ENCODE assay signal across 10 cellular contexts in the genomic region with DNA sequence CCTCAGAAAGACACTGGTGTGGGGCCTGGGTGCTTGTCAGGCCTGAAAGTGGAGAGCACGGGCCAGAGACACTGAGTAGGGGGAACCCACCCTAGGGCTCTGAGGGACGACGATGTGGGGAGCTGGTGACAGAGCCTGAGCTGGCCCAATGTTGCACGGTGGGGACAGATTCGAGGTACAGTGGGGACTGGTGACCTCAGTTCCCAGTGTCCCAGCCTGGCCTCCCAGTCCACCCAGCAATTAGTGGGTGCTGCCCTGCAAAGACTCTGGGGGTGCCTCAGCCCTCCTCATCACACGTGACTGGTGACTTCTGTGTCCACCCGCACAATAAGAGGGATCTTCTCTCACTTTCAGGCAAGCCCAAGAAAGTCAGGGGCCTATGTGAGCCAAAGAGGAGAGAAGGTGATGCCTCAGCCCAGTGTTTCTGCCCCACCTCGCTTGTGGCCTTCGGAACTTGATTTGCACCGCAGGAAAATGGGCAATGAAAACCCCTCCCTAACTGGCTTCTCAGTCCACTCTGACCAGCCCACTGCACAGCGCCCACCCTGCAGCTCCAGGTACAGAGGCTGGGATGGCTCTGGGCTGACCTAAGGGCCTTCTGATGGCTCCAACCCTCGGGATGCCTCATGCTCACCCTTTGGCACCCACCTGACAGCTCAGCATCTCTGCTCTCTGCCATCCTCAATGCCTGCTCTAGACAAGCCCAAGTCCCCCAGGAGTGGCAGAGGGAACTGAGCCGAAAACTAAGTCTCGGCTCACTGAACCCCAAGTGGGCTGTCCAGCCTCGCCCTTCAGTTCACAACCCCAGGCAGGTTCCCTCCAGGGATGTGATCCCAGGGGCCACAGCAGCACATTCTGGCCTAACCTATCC. TPM values are rescaled to one million over a fixed set of nuclear protein-coding genes. Genes with fewer than 3 reads are reported as not detected.
DNase-seq lines count a peak whose midpoint lies in the region; ATAC-seq and TF ChIP-seq lines count a peak whose summit lies in the region.
"Not testable (repeated sequence)": the region's sequence is repeated elsewhere in the genome, so short reads cannot be mapped to it uniquely, and the experiment has no call there.
"Had no signal": no experiment of that assay in that cellular context is flagged by ENCODE, and none has a peak within 500 bp of the region (broad histone marks: within the 10 kb centered on the region; RNA-seq: fewer than 3 reads in every experiment).

No MANE protein-coding gene starts in this region.

- H3K4me3 ChIP-seq in DND-41 (ENCODE audit: low read depth in 1 of 2, low read length in 2 of 2); RWPE2 (ENCODE audit: severe bottlenecking); mucosa of descending colon; upper lobe of right lung: not testable (repeated sequence)

- not testable (repeated sequence) for H3K9ac ChIP-seq in DND-41 (ENCODE audit: low read depth, low read length)

- H3K27ac ChIP-seq in DND-41 (ENCODE audit: low read length); RWPE2 (ENCODE audit: poor library complexity, severe bottlenecking); upper lobe of right lung: not testable (repeated sequence)

- H3K27ac Mint-ChIP-seq in activated naive CD4-positive, alpha-beta T cell treated with anti-CD3 and anti-CD28 coated beads, Interleukin-2, amount 50 U/mL, for 72 hours; stimulated activated effector memory CD8-positive, alpha-beta T cell treated with anti-CD3 and anti-CD28 coated beads, Interleukin-12 subunit alpha, Interleukin-12 subunit beta, amount 100 ng/mL, for 72 hours: not testable (repeated sequence)

- H3K36me3 Mint-ChIP-seq in activated naive CD4-positive, alpha-beta T cell treated with anti-CD3 and anti-CD28 coated beads, Interleukin-2, amount 50 U/mL, for 72 hours; stimulated activated effector memory CD8-positive, alpha-beta T cell treated with anti-CD3 and anti-CD28 coated beads, Interleukin-12 subunit alpha, Interleukin-12 subunit beta, amount 100 ng/mL, for 72 hours: not testable (repeated sequence)

- H3K4me1 ChIP-seq in DND-41 (ENCODE audit: insufficient read depth, low read length); RWPE2 (ENCODE audit: insufficient read depth, poor library complexity, severe bottlenecking); mucosa of descending colon (ENCODE audit: low read depth); upper lobe of right lung: not testable (repeated sequence)

- not testable (repeated sequence) for H2AFZ ChIP-seq in DND-41 (ENCODE audit: low read depth, low read length)

- not testable (repeated sequence) for H3K27me3 ChIP-seq in DND-41 (ENCODE audit: insufficient read depth, low read length, poor library complexity); RWPE2 (ENCODE audit: insufficient read depth, poor library complexity, severe bottlenecking); upper lobe of right lung

- H3K4me3 Mint-ChIP-seq in stimulated activated effector memory CD8-positive, alpha-beta T cell treated with anti-CD3 and anti-CD28 coated beads, Interleukin-12 subunit alpha, Interleukin-12 subunit beta, amount 100 ng/mL, for 72 hours: not testable (repeated sequence)

- TF ChIP-seq CTCF in DND-41 (IDR thresholded peaks at IDR 0.05; ENCODE audit: borderline replicate concordance, extremely low read depth, low read length, poor library complexity, severe bottlenecking); RWPE2 (IDR thresholded peaks at IDR 0.05; ENCODE audit: poor library complexity, severe bottlenecking); mucosa of descending colon (IDR thresholded peaks at IDR 0.05); upper lobe of right lung (IDR thresholded peaks at IDR 0.05): not testable (repeated sequence)

- H3K4me2 ChIP-seq in DND-41 (ENCODE audit: insufficient read depth, low read length): not testable (repeated sequence)

- H4K20me1 ChIP-seq in DND-41 (ENCODE audit: insufficient read depth, low read length): not testable (repeated sequence)

- H3K36me3 ChIP-seq in DND-41 (ENCODE audit: insufficient read depth, low read length); RWPE2 (ENCODE audit: low read depth); mucosa of descending colon (ENCODE audit: low read depth); upper lobe of right lung: not testable (repeated sequence)

- not testable (repeated sequence) for H3K9me3 ChIP-seq in DND-41 (ENCODE audit: insufficient read depth, low read length, severe bottlenecking); RWPE2 (ENCODE audit: severe bottlenecking); mucosa of descending colon; upper lobe of right lung

- DNase-seq in DND-41; RWPE2 (ENCODE audit: low spot score); activated naive CD4-positive, alpha-beta T cell treated with anti-CD3 and anti-CD28 coated beads, Interleukin-2, amount 50 U/mL, for 72 hours (ENCODE audit: low spot score in 2 of 2); Right ventricle myocardium superior; left lobe of liver (ENCODE audit: low spot score); mucosa of descending colon; stimulated activated effector memory CD8-positive, alpha-beta T cell treated with anti-CD3 and anti-CD28 coated beads, Interleukin-12 subunit alpha, Interleukin-12 subunit beta, amount 100 ng/mL, for 72 hours (ENCODE audit: low spot score in 2 of 2); upper lobe of right lung: not testable (repeated sequence)

- not testable (repeated sequence) for H3K4me1 Mint-ChIP-seq in stimulated activated effector memory CD8-positive, alpha-beta T cell treated with anti-CD3 and anti-CD28 coated beads, Interleukin-12 subunit alpha, Interleukin-12 subunit beta, amount 100 ng/mL, for 72 hours

- peak; percentile 33; the same call in 1 of the 3 replicates for ATAC-seq in DND-41 (ENCODE audit: insufficient read depth, low read depth)
- ATAC-seq in RWPE2 (ENCODE audit: low read depth): peak; percentile 50; the same call in 2 of the 3 replicates
- ATAC-seq in activated naive CD4-positive, alpha-beta T cell treated with anti-CD3 and anti-CD28 coated beads, Interleukin-2, amount 50 U/mL, for 72 hours: peak; percentile 31 to 34
- peak; percentile 27 for ATAC-seq in Right ventricle myocardium superior (ENCODE audit: poor library complexity)
- peak; percentile 44 for ATAC-seq in left lobe of liver
- ATAC-seq in mucosa of descending colon: peak; percentile 41
- ATAC-seq in stimulated activated effector memory CD8-positive, alpha-beta T cell treated with anti-CD3 and anti-CD28 coated beads, Interleukin-12 subunit alpha, Interleukin-12 subunit beta, amount 100 ng/mL, for 72 hours: peak; percentile 34
- peak; percentile 67 for ATAC-seq in upper lobe of right lung

- intact Hi-C loops in Right ventricle myocardium superior (cut with DNase I); mucosa of descending colon (cut with DNase I, micrococcal nuclease); upper lobe of right lung (cut with DNase I): not testable (repeated sequence)

- H3K9me3 Mint-ChIP-seq in activated naive CD4-positive, alpha-beta T cell treated with anti-CD3 and anti-CD28 coated beads, Interleukin-2, amount 50 U/mL, for 72 hours; stimulated activated effector memory CD8-positive, alpha-beta T cell treated with anti-CD3 and anti-CD28 coated beads, Interleukin-12 subunit alpha, Interleukin-12 subunit beta, amount 100 ng/mL, for 72 hours: not testable (repeated sequence)

- not testable (repeated sequence) for H3K79me2 ChIP-seq in DND-41 (ENCODE audit: insufficient read depth, low read length)

RNA-seq across cellular contexts. Expression of a gene that starts 36.4 kb away (rescaled TPM):
- under 1 TPM in 1 of 2 donors, not detected in 1; 0.32 TPM for total RNA-seq in activated naive CD4-positive, alpha-beta T cell treated with anti-CD3 and anti-CD28 coated beads, Interleukin-2, amount 50 U/mL, for 72 hours
- total RNA-seq in Right ventricle myocardium superior (not detected), left lobe of liver (not detected), mucosa of descending colon (under 1 TPM in 1 of 3 donors, not detected in 2; 0.90 TPM), upper lobe of right lung (0.20 TPM)
- total RNA-seq: Calu3, NCI-H460 had no signal
